8 cellular contexts compared by ENCODE assay signal in the genomic region with DNA sequence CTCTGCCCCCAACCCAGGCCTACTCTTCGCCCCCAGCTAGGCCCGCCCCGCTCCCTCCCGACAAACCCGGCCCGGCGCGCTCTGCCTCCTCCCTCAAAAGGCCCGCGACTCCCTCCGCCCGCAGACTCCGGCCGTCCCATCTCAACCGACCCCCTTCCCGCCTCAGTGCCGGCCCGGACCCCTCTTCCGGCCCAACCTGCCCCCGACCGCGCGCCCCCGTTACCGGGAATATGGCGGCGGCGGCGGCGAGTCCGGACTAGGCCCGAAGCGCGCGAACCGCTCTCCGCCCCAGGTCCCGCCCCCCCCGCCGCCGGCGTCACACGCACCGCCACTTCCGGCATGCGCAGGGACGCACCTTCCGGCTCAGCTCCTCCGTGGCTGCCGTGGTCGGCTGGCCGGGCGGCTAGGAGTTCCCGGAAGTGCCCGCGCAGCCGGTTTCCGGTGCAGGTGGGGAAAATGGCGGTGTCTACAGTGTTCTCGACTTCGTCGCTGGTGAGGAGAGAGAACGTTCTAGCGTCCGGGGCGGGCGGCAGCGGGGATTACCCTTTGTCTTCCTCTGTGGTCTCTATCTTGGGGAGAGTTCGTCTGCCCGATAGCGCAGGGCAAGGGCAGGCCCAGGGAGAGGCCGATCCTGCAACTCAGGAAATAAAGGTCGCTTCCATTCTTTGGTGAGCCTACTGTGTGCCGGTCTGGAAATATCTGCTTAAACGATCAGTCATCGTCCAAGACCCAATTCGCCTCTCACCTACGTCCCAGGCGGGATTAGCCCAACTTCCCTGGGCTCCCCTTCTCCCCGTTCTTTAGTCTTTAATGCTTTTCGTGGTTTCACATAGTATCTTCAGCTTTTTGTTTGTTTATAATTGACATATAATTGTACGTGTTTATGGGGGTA. TPM values are rescaled to one million over a fixed set of nuclear protein-coding genes. Genes with fewer than 3 reads are reported as not detected.
DNase-seq lines count a peak whose midpoint lies in the region; ATAC-seq, FAIRE-seq and TF ChIP-seq lines count a peak whose summit lies in the region.

A gene with protein sequence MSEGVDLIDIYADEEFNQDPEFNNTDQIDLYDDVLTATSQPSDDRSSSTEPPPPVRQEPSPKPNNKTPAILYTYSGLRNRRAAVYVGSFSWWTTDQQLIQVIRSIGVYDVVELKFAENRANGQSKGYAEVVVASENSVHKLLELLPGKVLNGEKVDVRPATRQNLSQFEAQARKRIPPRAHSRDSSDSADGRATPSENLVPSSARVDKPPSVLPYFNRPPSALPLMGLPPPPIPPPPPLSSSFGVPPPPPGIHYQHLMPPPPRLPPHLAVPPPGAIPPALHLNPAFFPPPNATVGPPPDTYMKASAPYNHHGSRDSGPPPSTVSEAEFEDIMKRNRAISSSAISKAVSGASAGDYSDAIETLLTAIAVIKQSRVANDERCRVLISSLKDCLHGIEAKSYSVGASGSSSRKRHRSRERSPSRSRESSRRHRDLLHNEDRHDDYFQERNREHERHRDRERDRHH (minus strand): TSS at position 285 of the 892 bp plus-strand sequence. CDS start 740 bp downstream, outside the sequence.
A gene (plus strand): TSS at position 434 of the 892 bp plus-strand sequence. CDS start 23 bp downstream, at position 457.

- peak; percentile 85 for TF ChIP-seq POLR2A in IMR-90 (IDR thresholded peaks at IDR 0.05; ENCODE audit: low read depth, low read length)
- TF ChIP-seq POLR2A in endothelial cell of umbilical vein (IDR thresholded peaks at IDR 0.05; ENCODE audit: low read depth, low read length): peak; percentile 91

- H3K4me3 ChIP-seq in IMR-90 (ENCODE audit: insufficient read depth, low read depth, low read length) (peak within 1 kb of the TSS; percentile 98), OCI-LY7 (ENCODE audit: low read depth, low read length, poor library complexity, severe bottlenecking) (peak within 1 kb of the TSS; percentile 94), endothelial cell of umbilical vein (replicated peaks in 1 of 3; ENCODE audit: insufficient read depth in 1 of 3, low read depth in 1 of 3, low read length in 3 of 3) (peak within 1 kb of the TSS; percentile 87 to 100 (median 100))

- peak within 1 kb of the TSS; percentile 85 for H2BK5ac ChIP-seq in IMR-90 (ENCODE audit: low read depth, low read length, poor library complexity, severe bottlenecking)

- H3K14ac ChIP-seq in IMR-90 (replicated peaks; ENCODE audit: low read depth, low read length): peak within 1 kb of the TSS; percentile 99

- no peak within 1 kb of the TSS for H2BK20ac ChIP-seq in IMR-90 (ENCODE audit: low read depth, low read length)

- CTCF ChIA-PET in IMR-90 (lab: Yijun Ruan, JAX): interaction anchor here (1.0 to 2.9 kb wide), 2 partner anchors 9 to 16 kb away, joined by 4 to 9 read pairs; no protein-coding TSS in a partner anchor
- CTCF ChIA-PET in OCI-LY7 (lab: Charles Lee; ENCODE audit: unreplicated experiment): interaction anchor here (0.6 to 1.0 kb wide), 2 partner anchors 114 to 116 kb away, joined by 3 read pairs; no protein-coding TSS in a partner anchor
- CTCF ChIA-PET in endothelial cell of umbilical vein (lab: Charles Lee): interaction anchor here (0.7 to 1.9 kb wide), 6 partner anchors 9 to 209 kb away, joined by 3 to 21 read pairs (median 5); no protein-coding TSS in a partner anchor

- no peak for TF ChIP-seq CTCF in D721Med (IDR thresholded peaks at IDR 0.05; ENCODE audit: insufficient read depth, missing control alignments)
- no peak for TF ChIP-seq CTCF in IMR-90 (conservative IDR thresholded peaks at IDR 0.05; ENCODE audit: low read depth, low read length)
- TF ChIP-seq CTCF in OCI-LY7 (conservative IDR thresholded peaks at IDR 0.05; ENCODE audit: low read length): no peak
- TF ChIP-seq CTCF in endothelial cell of umbilical vein (IDR thresholded peaks at IDR 0.05; ENCODE audit: extremely low read depth in 1 of 2, insufficient read depth in 1 of 2, low read depth in 1 of 2, low read length in 2 of 2): no peak

- 0 out of 2 replicates have a peak, but pooled peaks cover 2% of the 10 kb centered on the region for H3K9me1 ChIP-seq in IMR-90 (ENCODE audit: insufficient read depth, low read length)
- no peaks in the 10 kb centered on the region for H3K9me1 ChIP-seq in endothelial cell of umbilical vein (replicated peaks; ENCODE audit: control insufficient read depth, extremely low read depth, insufficient read depth, low read length)

- H3K36me3 ChIP-seq in IMR-90 (ENCODE audit: control insufficient read depth, insufficient read depth, low read length) (peaks cover 25% of the 10 kb centered on the region), OCI-LY7 (ENCODE audit: insufficient read depth, low read length) (peaks cover 64% of the 10 kb centered on the region), endothelial cell of umbilical vein (ENCODE audit: control insufficient read depth in 2 of 2, extremely low read depth in 1 of 2, insufficient read depth in 2 of 2, low read length in 2 of 2) (peaks cover 6 to 15% of the 10 kb centered on the region in 2 experiments)

- H3K79me1 ChIP-seq in IMR-90 (ENCODE audit: low read depth in 1 of 2, low read length in 2 of 2): peaks cover 23 to 40% of the 10 kb centered on the region in 2 experiments

- peak within 1 kb of the TSS; percentile 96 for H3K4ac ChIP-seq in IMR-90 (ENCODE audit: low read depth, low read length)

- no peak for TF ChIP-seq RAD21 in IMR-90 (IDR thresholded peaks at IDR 0.05; ENCODE audit: low read length)

- H4K20me1 ChIP-seq in IMR-90 (ENCODE audit: insufficient read depth, low read length) (peaks cover 28% of the 10 kb centered on the region), OCI-LY7 (ENCODE audit: insufficient read depth, low read length) (peaks cover 20% of the 10 kb centered on the region), endothelial cell of umbilical vein (replicated peaks; ENCODE audit: control insufficient read depth, extremely low read depth, insufficient read depth, low read length) (no peaks in the 10 kb centered on the region)

- peak within 1 kb of the TSS; percentile 38; the same call in 1 of the 3 replicates for H2BK15ac ChIP-seq in IMR-90 (ENCODE audit: low read depth, low read length)

- DNase-seq in D721Med (ENCODE audit: insufficient read length, low spot score) (peak; percentile 75), IMR-90 (peak; percentile 92), OCI-LY7 (ENCODE audit: low spot score) (peak; percentile 98), activated T-cell treated with anti-CD3 and anti-CD28 coated beads for 1 hour (ENCODE audit: low read depth) (peak; percentile 94), endothelial cell of umbilical vein (ENCODE audit: low read depth, low spot score) (peak; percentile 94), midbrain (lab: John Stamatoyannopoulos, UW) (peak; percentile 97)
- peak; percentile 98 to 99 for DNase-seq in stimulated activated CD8-positive, alpha-beta memory T cell treated with anti-CD3 and anti-CD28 coated beads, Interleukin-15, amount 100 ng/mL, for 48 hours (ENCODE audit: low read depth in 2 of 2)

- FAIRE-seq in D721Med (lab: Jason Lieb, UNC) (no peak), endothelial cell of umbilical vein (lab: Jason Lieb, UNC) (peak; percentile 75)

- H3K9ac ChIP-seq in IMR-90 (ENCODE audit: low read depth, low read length): peak within 1 kb of the TSS; percentile 100
- peak within 1 kb of the TSS; percentile 99 for H3K9ac ChIP-seq in endothelial cell of umbilical vein (replicated peaks; ENCODE audit: extremely low read depth, insufficient read depth, low read length)

- H4K8ac ChIP-seq in IMR-90 (ENCODE audit: low read depth in 2 of 2, low read length in 2 of 2): peak within 1 kb of the TSS; percentile 96 to 99

- intact Hi-C loops in IMR-90 (cut with micrococcal nuclease) (loop anchor here (5.0 kb wide), 1 partner anchor 98 kb away; a partner anchor contains a TSS), OCI-LY7 (cut with micrococcal nuclease; ENCODE audit: unreplicated experiment) (loop anchor here (5.0 kb wide), 2 partner anchors 68 to 98 kb away; a partner anchor contains a TSS), endothelial cell of umbilical vein (cut with micrococcal nuclease) (loop anchor here (2.0 kb wide), 1 partner anchor 67 kb away; a partner anchor contains a TSS)

- H4K5ac ChIP-seq in IMR-90 (ENCODE audit: low read depth, low read length): peak within 1 kb of the TSS; percentile 99

- H3K27ac ChIP-seq in IMR-90 (ENCODE audit: insufficient read depth, low read length): peak within 1 kb of the TSS; percentile 94
- peak within 1 kb of the TSS; percentile 89 for H3K27ac ChIP-seq in OCI-LY7 (ENCODE audit: low read depth, low read length, poor library complexity, severe bottlenecking)
- H3K27ac ChIP-seq in endothelial cell of umbilical vein (ENCODE audit: insufficient read depth, low read depth, low read length): peak within 1 kb of the TSS; percentile 99

- H4K91ac ChIP-seq in IMR-90 (ENCODE audit: insufficient read depth, low read depth, low read length): peak within 1 kb of the TSS; percentile 94

- H2BK120ac ChIP-seq in IMR-90 (ENCODE audit: low read depth, low read length): 0 out of 2 replicates have a peak within 1 kb of the TSS, but pooled peaks have one; percentile 9

- dilution Hi-C loops in IMR-90 (cut with HindIII; ENCODE audit: low sequenced_read_pairs, unreplicated experiment): no loop called here
- dilution Hi-C loops in endothelial cell of umbilical vein (cut with MboI; ENCODE audit: extremely low pct_ligation_motif_present, low sequenced_read_pairs): no loop called here

- in situ Hi-C loops in IMR-90 (cut with MboI; ENCODE audit: low sequenced_read_pairs): no loop called here

- H2AK5ac ChIP-seq in IMR-90 (ENCODE audit: low read depth, low read length): peak within 1 kb of the TSS; percentile 99

- H2AK9ac ChIP-seq in IMR-90 (replicated peaks; ENCODE audit: low read depth, low read length, poor library complexity): peak within 1 kb of the TSS; percentile 99

- peak within 1 kb of the TSS; percentile 58 for H3K18ac ChIP-seq in IMR-90 (ENCODE audit: low read depth, low read length)

- H3K56ac ChIP-seq in IMR-90 (ENCODE audit: extremely low read depth, insufficient read depth, low read length): peak within 1 kb of the TSS; percentile 90

- no peaks in the 10 kb centered on the region for H3K9me2 ChIP-seq in OCI-LY7 (ENCODE audit: insufficient read depth, low read length)

- H3K79me2 ChIP-seq in OCI-LY7 (ENCODE audit: insufficient read depth, low read depth, low read length) (peaks cover 91% of the 10 kb centered on the region), endothelial cell of umbilical vein (ENCODE audit: control insufficient read depth, insufficient read depth, low read length) (peaks cover 76% of the 10 kb centered on the region)

- H3K9me3 ChIP-seq in IMR-90 (ENCODE audit: control insufficient read depth, insufficient read depth, low read length): no peaks in the 10 kb centered on the region
- no peaks in the 10 kb centered on the region for H3K9me3 ChIP-seq in OCI-LY7 (ENCODE audit: low read length)
- H3K9me3 ChIP-seq in endothelial cell of umbilical vein (replicated peaks; ENCODE audit: control insufficient read depth, insufficient read depth, low read length): no peaks in the 10 kb centered on the region

- H3K4me2 ChIP-seq in IMR-90 (ENCODE audit: low read depth, low read length): peak within 1 kb of the TSS; percentile 94
- peak within 1 kb of the TSS; percentile 89 for H3K4me2 ChIP-seq in OCI-LY7 (ENCODE audit: low read length)
- peak within 1 kb of the TSS; percentile 100 for H3K4me2 ChIP-seq in endothelial cell of umbilical vein (ENCODE audit: insufficient read depth, low read length)

- H2AFZ ChIP-seq in IMR-90 (replicated peaks; ENCODE audit: low read length, poor library complexity): peak within 1 kb of the TSS; percentile 97
- H2AFZ ChIP-seq in OCI-LY7 (ENCODE audit: low read length): peak within 1 kb of the TSS; percentile 61
- peak within 1 kb of the TSS; percentile 79 for H2AFZ ChIP-seq in endothelial cell of umbilical vein (ENCODE audit: low read depth, low read length)

- peaks cover 2% of the 10 kb centered on the region; the same call in 1 of the 2 replicates for H3K4me1 ChIP-seq in IMR-90 (ENCODE audit: control insufficient read depth, insufficient read depth, low read length)
- H3K4me1 ChIP-seq in OCI-LY7 (ENCODE audit: insufficient read depth, low read length, poor library complexity, severe bottlenecking): peaks cover 37% of the 10 kb centered on the region
- H3K4me1 ChIP-seq in endothelial cell of umbilical vein (ENCODE audit: control insufficient read depth, extremely low read depth, insufficient read depth, low read length): peaks cover 20% of the 10 kb centered on the region

- no peaks in the 10 kb centered on the region for H3K27me3 ChIP-seq in IMR-90 (ENCODE audit: control insufficient read depth, insufficient read depth, low read length)
- H3K27me3 ChIP-seq in endothelial cell of umbilical vein (ENCODE audit: control insufficient read depth in 2 of 2, insufficient read depth in 2 of 2, low read length in 2 of 2): no peaks in the 10 kb centered on the region

- 0% methylated on average over 32 of the region's 82 CpGs; no CpG with 5 or more reads in 1 of the 2 experiments for WGBS in IMR-90 (ENCODE audit: extremely low coverage in 2 of 2, insufficient read length in 1 of 2), 2 experiments

- BruUV-seq in IMR-90 (replicated peaks; lab: Mats Ljungman, UMichigan): TSS peak; percentile 77
- TSS peak; percentile 91 for BruUV-seq in OCI-LY7 (replicated peaks; lab: Mats Ljungman, UMichigan)
- TSS peak; percentile 64 for BruUV-seq in endothelial cell of umbilical vein (replicated peaks; lab: Mats Ljungman, UMichigan)

- ATAC-seq in GM21526 (IDR thresholded peaks at IDR 0.05; ENCODE audit: low FRiP score, unreplicated experiment) (peak; percentile 88), IMR-90 (ENCODE audit: low read depth) (peak; percentile 95)

- POLR2A ChIA-PET in IMR-90 (lab: Charles Lee; ENCODE audit: unreplicated experiment) (interaction anchor here (0.7 to 1.0 kb wide), 4 partner anchors 16 to 96 kb away, joined by 3 to 5 read pairs (median 4); a partner anchor contains a TSS), OCI-LY7 (lab: Charles Lee) (interaction anchor here (0.6 to 3.0 kb wide), 8 partner anchors 10 to 269 kb away, joined by 3 to 10 read pairs (median 4); a partner anchor contains a TSS), endothelial cell of umbilical vein (lab: Charles Lee) (no interaction called here)

- H3K23ac ChIP-seq in IMR-90 (ENCODE audit: low read depth, low read length): peak within 1 kb of the TSS; percentile 99

RNA-seq across cellular contexts. Expression of the first gene that starts in this region (rescaled TPM):
- 9.5 and 10.3 TPM in 2 replicates for total RNA-seq in IMR-90 (2012; rRNA removed)
- polyA plus RNA-seq in IMR-90 (2012; rRNA removed): 55.2 and 68.8 TPM in 2 replicates
- polyA plus RNA-seq in IMR-90 (2012; cell fraction: cytosol; rRNA removed): 27.4 and 38.5 TPM in 2 replicates
- 121 and 142 TPM in 2 replicates for polyA plus RNA-seq in IMR-90 (2012; cell fraction: nucleus; rRNA removed; ENCODE audit: low replicate concordance)
- total RNA-seq in OCI-LY7 (2014; rRNA removed; shearing (Covaris generic)): 56.1 and 69.4 TPM in 2 replicates
- total RNA-seq in OCI-LY7 (2022): 128 and 153 TPM in 2 replicates
- 77.0 and 78.2 TPM in 2 replicates for total RNA-seq in endothelial cell of umbilical vein
- 87.5 and 88.4 TPM in 2 replicates for polyA plus RNA-seq in endothelial cell of umbilical vein
- polyA plus RNA-seq in endothelial cell of umbilical vein (2011; cell fraction: cytosol; rRNA removed): 40.2 and 40.9 TPM in 2 replicates
- polyA plus RNA-seq in endothelial cell of umbilical vein (2011; cell fraction: nucleus; rRNA removed): 139 and 151 TPM in 2 replicates
- 49.9 and 68.2 TPM in 2 replicates for polyA plus RNA-seq in endothelial cell of umbilical vein (2012)
- 92.7 and 97.6 TPM in 2 replicates for polyA minus RNA-seq in endothelial cell of umbilical vein
- polyA minus RNA-seq in endothelial cell of umbilical vein (2011; cell fraction: cytosol; rRNA and poly(A)+ RNA removed): 38.0 TPM
- polyA minus RNA-seq in endothelial cell of umbilical vein (2011; cell fraction: nucleus; rRNA and poly(A)+ RNA removed): 54.0 and 73.6 TPM in 2 replicates

RNA-seq across cellular contexts. Expression of the second gene that starts in this region (rescaled TPM):
- total RNA-seq in IMR-90 (2012; rRNA removed): 34.7 and 50.4 TPM in 2 replicates
- polyA plus RNA-seq in IMR-90 (2012; rRNA removed): 91.1 and 91.5 TPM in 2 replicates
- polyA plus RNA-seq in IMR-90 (2012; cell fraction: cytosol; rRNA removed): 57.2 and 76.4 TPM in 2 replicates
- polyA plus RNA-seq in IMR-90 (2012; cell fraction: nucleus; rRNA removed; ENCODE audit: low replicate concordance): 34.4 and 46.2 TPM in 2 replicates
- total RNA-seq in OCI-LY7 (2014; rRNA removed; shearing (Covaris generic)): 40.6 and 41.2 TPM in 2 replicates
- total RNA-seq in OCI-LY7 (2022): 28.0 and 33.3 TPM in 2 replicates
- 40.3 and 44.5 TPM in 2 replicates for total RNA-seq in endothelial cell of umbilical vein
- 128 and 137 TPM in 2 replicates for polyA plus RNA-seq in endothelial cell of umbilical vein
- 132 and 136 TPM in 2 replicates for polyA plus RNA-seq in endothelial cell of umbilical vein (2011; cell fraction: cytosol; rRNA removed)
- polyA plus RNA-seq in endothelial cell of umbilical vein (2011; cell fraction: nucleus; rRNA removed): 61.4 and 63.0 TPM in 2 replicates
- polyA plus RNA-seq in endothelial cell of umbilical vein (2012): 54.2 and 55.8 TPM in 2 replicates
- 77.1 and 86.1 TPM in 2 replicates for polyA minus RNA-seq in endothelial cell of umbilical vein
- 60.9 TPM for polyA minus RNA-seq in endothelial cell of umbilical vein (2011; cell fraction: cytosol; rRNA and poly(A)+ RNA removed)
- polyA minus RNA-seq in endothelial cell of umbilical vein (2011; cell fraction: nucleus; rRNA and poly(A)+ RNA removed): 43.3 and 79.5 TPM in 2 replicates

Comparison
In these comparisons a context has a peak if more than half of its experiments do, and no peak if none do; other contexts are left out.
1. Peak in every context shown above with its lines: DNase-seq, ATAC-seq, H3K4me3 ChIP-seq and H3K27ac ChIP-seq.